1 cellular context compared by ENCODE assay signal in genomic region chr17:72163474-72163873, GRCh38.
TF ChIP-seq lines count a peak whose summit lies in the region.

No MANE protein-coding gene starts in this region.

TF ChIP-seq in H1, 55 proteins besides CTCF, POLR2A, EP300 and RAD21 (continued from another document):
- TF ChIP-seq CHD7 (IDR thresholded peaks at IDR 0.05; ENCODE audit: insufficient replicate concordance, low read length) (no peak), CBX5 (IDR thresholded peaks at IDR 0.05; ENCODE audit: low read depth, low read length) (no peak), GABPA (IDR thresholded peaks at IDR 0.05; ENCODE audit: borderline replicate concordance, insufficient read depth, low read length) (no peak), SRF (IDR thresholded peaks at IDR 0.05; ENCODE audit: low read depth, low read length) (no peak), JUN (IDR thresholded peaks at IDR 0.05; ENCODE audit: low read depth, low read length) (no peak), CHD2 (IDR thresholded peaks at IDR 0.05; ENCODE audit: low read length) (no peak), FOSL1 (IDR thresholded peaks at IDR 0.05; ENCODE audit: insufficient read depth, low read depth, low read length) (no peak), CBX8 (IDR thresholded peaks at IDR 0.05; ENCODE audit: borderline replicate concordance, low read depth, low read length) (no peak), CEBPB (IDR thresholded peaks at IDR 0.05; ENCODE audit: low read depth, low read length) (no peak), TEAD4 (IDR thresholded peaks at IDR 0.05; ENCODE audit: low read depth, low read length) (no peak), EZH2 (IDR thresholded peaks at IDR 0.05; ENCODE audit: low read depth, low read length, severe bottlenecking) (no peak), ASH2L (IDR thresholded peaks at IDR 0.05; ENCODE audit: low read length) (no peak), POLR2AphosphoS5 (IDR thresholded peaks at IDR 0.05; ENCODE audit: low read depth, low read length) (no peak)
